In the genomic region with DNA sequence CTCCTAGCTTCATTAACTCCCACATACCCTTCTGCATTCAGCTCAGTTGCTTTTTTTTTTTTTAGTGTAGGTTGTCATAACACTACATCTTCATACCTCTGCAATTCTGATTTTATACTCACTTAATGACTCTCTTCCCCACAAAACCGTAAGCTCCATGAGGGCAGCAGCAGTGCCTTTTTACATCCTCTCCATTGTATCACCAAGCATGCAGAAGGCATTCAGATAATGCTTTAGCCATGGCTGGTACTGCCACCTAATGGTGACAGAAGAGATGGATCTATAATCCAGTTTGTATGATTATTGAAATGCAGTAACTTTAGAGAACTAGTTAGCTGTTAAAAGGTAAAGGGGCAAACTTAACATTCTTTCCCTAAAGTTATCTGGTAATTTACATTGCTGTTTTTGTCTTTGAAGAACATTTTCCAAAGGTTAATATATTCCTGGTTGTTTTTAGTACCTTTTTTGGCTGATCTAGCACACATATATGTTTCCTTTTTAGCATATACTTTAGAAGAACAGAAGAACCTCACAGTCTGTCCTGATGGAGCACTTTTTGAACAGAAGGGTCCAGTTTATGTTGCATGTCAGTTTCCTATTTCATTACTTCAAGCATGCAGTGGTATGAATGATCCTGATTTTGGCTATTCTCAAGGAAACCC, we compare ENCODE assay signal across 8 cellular contexts. TPM values are rescaled to one million over a fixed set of nuclear protein-coding genes. Genes with fewer than 3 reads are reported as not detected.
A peak's percentile ranks its signal among the peaks of the same experiment; 100 is the strongest.
DNase-seq lines count a peak whose midpoint lies in the region; ATAC-seq, FAIRE-seq and TF ChIP-seq lines count a peak whose summit lies in the region.

No MANE protein-coding gene starts in this region.

- H3K14ac ChIP-seq in trophoblast cell (ENCODE audit: low read length), result no peak overlapping the region

- no peak overlapping the region for H3K27ac ChIP-seq in HCT116 (ENCODE audit: low read depth, low read length)
- no peak overlapping the region for H3K27ac ChIP-seq in trophoblast cell (ENCODE audit: low read depth, low read length)

- no peak overlapping the region for H4K12ac ChIP-seq in trophoblast cell (ENCODE audit: low read depth, low read length)

- TF ChIP-seq POLR2A in HCT116 (IDR thresholded peaks at IDR 0.05; ENCODE audit: borderline replicate concordance, extremely low read depth, insufficient read depth, insufficient read length), result no peak

- TF ChIP-seq CTCF in HCT116 (IDR thresholded peaks at IDR 0.05 in 2 of 3, conservative IDR thresholded peaks at IDR 0.05 in 1 of 3; ENCODE audit: borderline replicate concordance in 1 of 3, insufficient read depth in 1 of 3, low read depth in 2 of 3, low read length in 2 of 3) (peak; percentile 57 to 75 (median 67); a peak in 5 of 6 replicates), fibroblast of pulmonary artery (IDR thresholded peaks at IDR 0.05; ENCODE audit: low read length, missing control alignments) (peak; percentile 73)

- H3K4me3 ChIP-seq in HCT116 (replicated peaks in 1 of 2; ENCODE audit: low read depth in 1 of 2, low read length in 2 of 2) (no peak overlapping the region), fibroblast of pulmonary artery (replicated peaks; ENCODE audit: low read depth, low read length) (no peak overlapping the region), trophoblast cell (ENCODE audit: low read depth, low read length) (no peak overlapping the region)

- no peak overlapping the region for H3K23ac ChIP-seq in trophoblast cell (ENCODE audit: low read length)

- H3K27me3 ChIP-seq in HCT116 (ENCODE audit: insufficient read depth, low read length) (no peaks in the 10 kb centered on the region), trophoblast cell (ENCODE audit: insufficient read depth, low read length) (no peaks in the 10 kb centered on the region)

- H3K36me3 ChIP-seq in HCT116 (ENCODE audit: control insufficient read depth in 1 of 2, insufficient read depth in 2 of 2, low read length in 2 of 2), result peaks cover 46 to 57% of the 10 kb centered on the region in 2 experiments
- peaks cover 22 to 33% of the 10 kb centered on the region in 2 experiments for H3K36me3 ChIP-seq in trophoblast cell (ENCODE audit: control insufficient read depth in 1 of 2, insufficient read depth in 2 of 2, low read length in 2 of 2)

- H2BK12ac ChIP-seq in trophoblast cell (ENCODE audit: low read length), result no peak overlapping the region

- H2AFZ ChIP-seq in HCT116 (ENCODE audit: low read depth, low read length, poor library complexity, severe bottlenecking) (no peak overlapping the region), trophoblast cell (ENCODE audit: insufficient read depth, low read length, poor library complexity) (no peak overlapping the region)

- TF ChIP-seq RAD21 in HCT116 (IDR thresholded peaks at IDR 0.05; ENCODE audit: low read depth), result peak; percentile 74

- H3K18ac ChIP-seq in trophoblast cell (ENCODE audit: low read length), result no peak overlapping the region

- no peak overlapping the region for H2AK5ac ChIP-seq in trophoblast cell (ENCODE audit: low read length)

- H3K9me2 ChIP-seq in HCT116 (ENCODE audit: insufficient read depth), result no peaks in the 10 kb centered on the region

- peak; percentile 34 for DNase-seq in HCT116 (ENCODE audit: low read depth, low spot score)
- DNase-seq in NCI-H460 (ENCODE audit: extremely low read depth, low read depth), result peak; percentile 47
- peak; percentile 29 to 53 for DNase-seq in activated CD4-positive, alpha-beta T cell treated with anti-CD3 and anti-CD28 coated beads, Interleukin-2, amount 50 U/mL, for 48 hours
- DNase-seq in fibroblast of pulmonary artery (ENCODE audit: low read depth), result peak; percentile 84
- DNase-seq in trophoblast cell, result peak; percentile 20 to 79
- DNase-seq in DMS153 (lab: John Stamatoyannopoulos, UW), result no peak

- FAIRE-seq in G401.6 (lab: Jason Lieb, UNC), result peak; percentile 77

- no peak overlapping the region for H2BK120ac ChIP-seq in trophoblast cell (ENCODE audit: insufficient read depth, low read length, poor library complexity)

- no TSS peak for BruUV-seq in HCT116 (replicated peaks; lab: Mats Ljungman, UMichigan)

- H3K9me3 ChIP-seq in HCT116 (ENCODE audit: control insufficient read depth in 1 of 2, insufficient read depth in 1 of 2, low read depth in 1 of 2, low read length in 2 of 2), result no peaks in the 10 kb centered on the region
- no peaks in the 10 kb centered on the region for H3K9me3 ChIP-seq in trophoblast cell (ENCODE audit: insufficient read depth, low read depth, low read length)

- no peak overlapping the region for H4K8ac ChIP-seq in trophoblast cell (ENCODE audit: low read depth, low read length)

- POLR2A ChIA-PET in HCT116 (lab: Charles Lee), result interaction anchor here (0.6 kb wide), 1 partner anchor 329 kb away, joined by 3 read pairs; no protein-coding TSS in a partner anchor

- RAD21 ChIA-PET in HCT116 (lab: Charles Lee; ENCODE audit: low non-redundant PET in 1 of 2, low total read pairs in 2 of 2, uncharacterized antibody in 2 of 2, unreplicated experiment in 2 of 2), result no interaction called here

- H3K9ac ChIP-seq in HCT116 (ENCODE audit: low read length) (no peak overlapping the region), trophoblast cell (ENCODE audit: low read length) (no peak overlapping the region)

- H3K79me1 ChIP-seq in trophoblast cell (ENCODE audit: low read length), result no peaks in the 10 kb centered on the region

- no peaks in the 10 kb centered on the region for H3K4me1 ChIP-seq in HCT116 (ENCODE audit: control insufficient read depth in 1 of 2, insufficient read depth in 2 of 2, low read length in 2 of 2)
- H3K4me1 ChIP-seq in trophoblast cell (ENCODE audit: control insufficient read depth in 1 of 2, insufficient read depth in 2 of 2, low read length in 2 of 2), result no peaks in the 10 kb centered on the region

- H3K4me2 ChIP-seq in HCT116 (ENCODE audit: low read length) (no peak overlapping the region), trophoblast cell (ENCODE audit: low read length) (no peak overlapping the region)

- H3K79me2 ChIP-seq in HCT116 (ENCODE audit: insufficient read depth, low read length), result peaks cover 38% of the 10 kb centered on the region
- no peaks in the 10 kb centered on the region for H3K79me2 ChIP-seq in trophoblast cell (ENCODE audit: control insufficient read depth, insufficient read depth, low read length, poor library complexity)

- CTCF ChIA-PET in HCT116 (lab: Charles Lee), result interaction anchor here (0.7 to 1.3 kb wide), 3 partner anchors 13 to 448 kb away, joined by 3 read pairs; no protein-coding TSS in a partner anchor

- no peak overlapping the region for H4K91ac ChIP-seq in trophoblast cell (ENCODE audit: low read depth, low read length)

- no peak overlapping the region for H3K4ac ChIP-seq in trophoblast cell (ENCODE audit: low read depth, low read length)

- intact Hi-C loops in HCT116 (cut with micrococcal nuclease), result loop anchor here (1.0 to 10.0 kb wide), 3 partner anchors 175 to 336 kb away; a partner anchor contains a TSS

- no peaks in the 10 kb centered on the region for H4K20me1 ChIP-seq in HCT116 (ENCODE audit: insufficient read depth)

- H2BK5ac ChIP-seq in trophoblast cell (ENCODE audit: low read depth, low read length, poor library complexity), result no peak overlapping the region

- no CpG with 5 or more reads among the region's 1 CpG for WGBS in trophoblast cell (ENCODE audit: extremely low coverage, insufficient coverage, insufficient read length)

- ATAC-seq in HCT116 (peak; percentile 75), HG02610 (IDR thresholded peaks at IDR 0.05; ENCODE audit: unreplicated experiment) (no peak)

TF ChIP-seq in HCT116, 20 proteins besides CTCF, POLR2A, EP300 and RAD21:
- no peak for TF ChIP-seq EZH2phosphoT487 (IDR thresholded peaks at IDR 0.05; ENCODE audit: borderline replicate concordance)
- peak; percentile 81; the same call in 1 of the 2 replicates for TF ChIP-seq CBX3 (IDR thresholded peaks at IDR 0.05; ENCODE audit: low read depth)

RNA-seq across cellular contexts. Expression of a gene that starts 36.8 kb away (rescaled TPM):
- 147 TPM for total RNA-seq in HCT116 (2021; ENCODE audit: unreplicated experiment)
- 140 and 146 TPM in 2 replicates for polyA plus RNA-seq in HCT116 (2012)
- 260 and 269 TPM in 2 replicates for total RNA-seq in NCI-H460 (2014; rRNA removed; shearing (Covaris generic))
- polyA plus RNA-seq in NCI-H460 (2014; cell fraction: nucleus; rRNA removed), result 97.2 and 110 TPM in 2 replicates
- polyA plus RNA-seq in trophoblast cell (2013), result 236 and 245 TPM in 2 replicates
